Comparison of ENCODE assay signal across 10 cellular contexts in the genomic region with DNA sequence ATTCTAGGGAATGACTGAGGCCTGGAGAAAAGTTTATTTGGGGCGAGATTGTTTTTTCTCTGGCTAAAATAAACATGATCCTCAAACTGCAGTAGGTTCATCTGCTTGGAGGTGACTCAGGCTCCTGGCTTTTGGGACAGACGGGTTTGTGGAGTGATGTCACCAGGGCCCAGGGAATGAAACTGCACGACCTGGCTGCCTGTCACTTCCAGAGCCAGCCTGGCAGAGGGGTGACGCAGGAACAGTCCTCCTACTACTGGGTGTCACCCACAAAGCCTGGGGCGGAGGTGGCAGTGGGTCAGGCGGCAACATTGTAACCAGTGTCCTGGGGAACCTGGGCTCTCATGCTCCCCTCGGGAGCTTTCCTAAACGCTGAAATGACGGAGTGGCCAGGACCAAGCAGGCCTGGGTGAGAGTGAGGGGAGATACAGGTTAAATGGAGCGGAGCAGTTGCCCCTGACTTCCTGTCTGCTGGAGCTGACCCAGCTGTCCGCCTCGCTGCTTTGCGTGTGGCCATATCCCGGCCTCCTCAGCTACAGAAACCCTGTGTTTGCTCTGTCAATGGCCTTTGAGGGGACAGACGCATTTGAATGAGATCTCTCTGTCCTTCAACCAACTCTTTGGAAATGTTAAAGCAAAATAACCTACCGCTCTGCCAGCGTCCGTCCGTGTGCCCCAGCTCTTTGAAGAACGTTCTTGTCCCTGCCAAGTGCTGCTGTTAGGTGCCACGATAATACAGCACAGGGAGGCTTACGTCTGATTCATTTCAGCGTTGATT. TPM values are rescaled to one million over a fixed set of nuclear protein-coding genes. Genes with fewer than 3 reads are reported as not detected.
DNase-seq lines count a peak whose midpoint lies in the region; ATAC-seq and TF ChIP-seq lines count a peak whose summit lies in the region.
"Had no signal": no experiment of that assay in that cellular context is flagged by ENCODE, and none has a peak within 500 bp of the region (broad histone marks: within the 10 kb centered on the region; RNA-seq: fewer than 3 reads in every experiment).

No MANE protein-coding gene starts in this region.

- H3K36me3 ChIP-seq in MG63 = no peaks in the 10 kb centered on the region
- no peaks in the 10 kb centered on the region for H3K36me3 ChIP-seq in endodermal cell (ENCODE audit: control insufficient read depth, insufficient read depth, low read length)
- no peaks in the 10 kb centered on the region for H3K36me3 ChIP-seq in CD4-positive, alpha-beta memory T cell (ENCODE audit: insufficient read depth, low read length)

- no peak for TF ChIP-seq CTCF in endodermal cell (conservative IDR thresholded peaks at IDR 0.05)

- H3K9ac ChIP-seq in endodermal cell (ENCODE audit: extremely low read depth, low read length, poor library complexity, severe bottlenecking) = no peak overlapping the region

- POLR2A ChIA-PET in CD4-positive, alpha-beta memory T cell (lab: Charles Lee; ENCODE audit: partially characterized antibody) = no interaction called here

- no peak overlapping the region for H3K4me3 ChIP-seq in MG63
- H3K4me3 ChIP-seq in endodermal cell (ENCODE audit: low read length) = no peak overlapping the region
- H3K4me3 ChIP-seq in CD4-positive, alpha-beta memory T cell (ENCODE audit: low read length in 2 of 2) = no peak overlapping the region

- H3K27ac ChIP-seq in endodermal cell (ENCODE audit: low read depth, low read length) = no peak overlapping the region
- no peak overlapping the region for H3K27ac ChIP-seq in CD4-positive, alpha-beta memory T cell (ENCODE audit: low read depth, low read length)

- H3K9me3 Mint-ChIP-seq in endodermal cell = no peaks in the 10 kb centered on the region
- H3K9me3 Mint-ChIP-seq in CD4-positive, alpha-beta memory T cell = no peaks in the 10 kb centered on the region
- H3K9me3 Mint-ChIP-seq in activated T-cell treated with anti-CD3 and anti-CD28 coated beads, Interleukin-2, amount 50 U/mL, for 72 hours = no peaks in the 10 kb centered on the region

- ATAC-seq in activated T-cell treated with anti-CD3 and anti-CD28 coated beads, Interleukin-2, amount 50 U/mL, for 72 hours (replicated peaks in 1 of 2) = no peak
- no peak for ATAC-seq in HG03571 (IDR thresholded peaks at IDR 0.05; ENCODE audit: unreplicated experiment)

- 64 to 71% methylated on average over 20 to 23 of the region's 23 CpGs for WGBS in endodermal cell (ENCODE audit: insufficient coverage in 1 of 2, insufficient read length in 1 of 2), 2 experiments

- H3K9me3 ChIP-seq in MG63 (no peaks in the 10 kb centered on the region), endodermal cell (ENCODE audit: control insufficient read depth, low read length) (no peaks in the 10 kb centered on the region)
- no peaks in the 10 kb centered on the region for H3K9me3 ChIP-seq in CD4-positive, alpha-beta memory T cell (ENCODE audit: control insufficient read depth in 1 of 2, low read length in 2 of 2)

- in situ Hi-C loops in ACHN (cut with HindIII; ENCODE audit: low pct_ligation_motif_present, low pct_unique_long_range_greater_than_20kb, low sequenced_read_pairs) = no loop called here

- H3K27ac Mint-ChIP-seq in endodermal cell = no peak overlapping the region
- H3K27ac Mint-ChIP-seq in CD4-positive, alpha-beta memory T cell = peak overlapping the region in 3 of 7 donors; percentile 11 to 74 (median 49)
- no peak overlapping the region for H3K27ac Mint-ChIP-seq in activated T-cell treated with anti-CD3 and anti-CD28 coated beads, Interleukin-2, amount 50 U/mL, for 72 hours

- peaks cover 20% of the 10 kb centered on the region for H3K27me3 Mint-ChIP-seq in endodermal cell (ENCODE audit: insufficient read depth)
- no peaks in the 10 kb centered on the region for H3K27me3 Mint-ChIP-seq in CD4-positive, alpha-beta memory T cell
- H3K27me3 Mint-ChIP-seq in activated T-cell treated with anti-CD3 and anti-CD28 coated beads, Interleukin-2, amount 50 U/mL, for 72 hours (ENCODE audit: low read depth) = no peaks in the 10 kb centered on the region

- peak; percentile 34 for DNase-seq in ACHN
- DNase-seq in MG63 = peak; percentile 62
- DNase-seq in endodermal cell = peak; percentile 59
- peak; percentile 86 for DNase-seq in medulla oblongata (ENCODE audit: extremely low spot score)
- no peak for DNase-seq in CD4-positive, alpha-beta memory T cell
- DNase-seq in activated T-cell treated with anti-CD3 and anti-CD28 coated beads, Interleukin-2, amount 50 U/mL, for 72 hours = no peak
- no peak for DNase-seq in activated gamma-delta T cell (lab: John Stamatoyannopoulos, UW)
- DNase-seq: cortex of kidney, DND-41 had no signal

- H3K36me3 Mint-ChIP-seq in endodermal cell (ENCODE audit: low read depth) = no peaks in the 10 kb centered on the region
- peaks cover 0 to 11% of the 10 kb centered on the region in 2 donors for H3K36me3 Mint-ChIP-seq in CD4-positive, alpha-beta memory T cell
- no peaks in the 10 kb centered on the region for H3K36me3 Mint-ChIP-seq in activated T-cell treated with anti-CD3 and anti-CD28 coated beads, Interleukin-2, amount 50 U/mL, for 72 hours (ENCODE audit: insufficient read depth in 2 of 2)

- H3K27me3 ChIP-seq in MG63 (no peaks in the 10 kb centered on the region), endodermal cell (ENCODE audit: control insufficient read depth, insufficient read depth, low read length, poor library complexity, severe bottlenecking) (peaks cover 8% of the 10 kb centered on the region)
- H3K27me3 ChIP-seq in CD4-positive, alpha-beta memory T cell (ENCODE audit: insufficient read depth, low read length) = no peaks in the 10 kb centered on the region

- intact Hi-C loops in CD4-positive, alpha-beta memory T cell (cut with micrococcal nuclease) = no loop called here

- peaks cover 1% of the 10 kb centered on the region for H3K4me1 ChIP-seq in endodermal cell (ENCODE audit: control insufficient read depth, insufficient read depth, low read length)
- H3K4me1 ChIP-seq in CD4-positive, alpha-beta memory T cell (ENCODE audit: insufficient read depth, low read length) = peaks cover 19% of the 10 kb centered on the region

- H3K4me3 Mint-ChIP-seq in endodermal cell = no peak overlapping the region
- H3K4me3 Mint-ChIP-seq in CD4-positive, alpha-beta memory T cell = peak overlapping the region in 1 of 8 donors; percentile 20
- H3K4me3 Mint-ChIP-seq in activated T-cell treated with anti-CD3 and anti-CD28 coated beads, Interleukin-2, amount 50 U/mL, for 72 hours = no peak overlapping the region

- peaks cover 13% of the 10 kb centered on the region for H3K4me1 Mint-ChIP-seq in endodermal cell
- peaks cover 17 to 46% (median 28%) of the 10 kb centered on the region in 4 donors for H3K4me1 Mint-ChIP-seq in CD4-positive, alpha-beta memory T cell
- H3K4me1 Mint-ChIP-seq in activated T-cell treated with anti-CD3 and anti-CD28 coated beads, Interleukin-2, amount 50 U/mL, for 72 hours (ENCODE audit: low read depth) = peaks cover 31% of the 10 kb centered on the region

- CTCF ChIA-PET in CD4-positive, alpha-beta memory T cell (lab: Charles Lee; ENCODE audit: partially characterized antibody) = interaction anchor here (0.7 to 1.4 kb wide), 2 partner anchors 15 to 48 kb away, joined by 3 read pairs; no protein-coding TSS in a partner anchor

RNA-seq across cellular contexts. Expression of a gene that starts 6.5 kb away (rescaled TPM):
- total RNA-seq in MG63 (2014; rRNA removed; shearing (Covaris generic); ENCODE audit: low replicate concordance) = 6.4 and 14.8 TPM in 2 replicates
- 10 to 100 TPM; 24.5 to 24.9 TPM for total RNA-seq in endodermal cell
- 22.0 TPM for polyA plus RNA-seq in endodermal cell (2013, experiment 1 of 2)
- polyA plus RNA-seq in endodermal cell (2013, experiment 2 of 2) = 21.2 TPM
- 10 to 100 TPM; 87.7 to 88.3 TPM for total RNA-seq in CD4-positive, alpha-beta memory T cell
- polyA plus RNA-seq in CD4-positive, alpha-beta memory T cell = 10 to 100 TPM in 1 of 2 donors, 1 to 10 TPM in 1; 4.5 to 11.2 TPM
- total RNA-seq in activated T-cell treated with anti-CD3 and anti-CD28 coated beads, Interleukin-2, amount 50 U/mL, for 72 hours = 10 to 100 TPM; 20.0 to 28.1 TPM

RNA-seq across cellular contexts. Expression of a gene that starts 54.2 kb away (rescaled TPM):
- 15.0 and 21.4 TPM in 2 replicates for total RNA-seq in MG63 (2014; rRNA removed; shearing (Covaris generic); ENCODE audit: low replicate concordance)
- total RNA-seq in endodermal cell = 10 to 100 TPM; 22.7 to 24.1 TPM
- 28.1 TPM for polyA plus RNA-seq in endodermal cell (2013, experiment 1 of 2)
- polyA plus RNA-seq in endodermal cell (2013, experiment 2 of 2) = 28.9 TPM
- total RNA-seq in CD4-positive, alpha-beta memory T cell = 10 to 100 TPM; 22.8 to 23.7 TPM
- 10 to 100 TPM; 18.8 to 21.6 TPM for polyA plus RNA-seq in CD4-positive, alpha-beta memory T cell
- total RNA-seq in activated T-cell treated with anti-CD3 and anti-CD28 coated beads, Interleukin-2, amount 50 U/mL, for 72 hours = 10 to 100 TPM; 28.8 to 37.4 TPM

Comparison
In these comparisons a context has a peak if more than half of its experiments do, and no peak if none do; other contexts are left out.
1. DNase-seq: peak in ACHN (single experiment), MG63 (single experiment), endodermal cell (single experiment) and medulla oblongata (single experiment); none in CD4-positive, alpha-beta memory T cell (0 of 5), activated T-cell treated with anti-CD3 and anti-CD28 coated beads, Interleukin-2, amount 50 U/mL, for 72 hours (0 of 2) and activated gamma-delta T cell (single experiment).